In the genomic region with DNA sequence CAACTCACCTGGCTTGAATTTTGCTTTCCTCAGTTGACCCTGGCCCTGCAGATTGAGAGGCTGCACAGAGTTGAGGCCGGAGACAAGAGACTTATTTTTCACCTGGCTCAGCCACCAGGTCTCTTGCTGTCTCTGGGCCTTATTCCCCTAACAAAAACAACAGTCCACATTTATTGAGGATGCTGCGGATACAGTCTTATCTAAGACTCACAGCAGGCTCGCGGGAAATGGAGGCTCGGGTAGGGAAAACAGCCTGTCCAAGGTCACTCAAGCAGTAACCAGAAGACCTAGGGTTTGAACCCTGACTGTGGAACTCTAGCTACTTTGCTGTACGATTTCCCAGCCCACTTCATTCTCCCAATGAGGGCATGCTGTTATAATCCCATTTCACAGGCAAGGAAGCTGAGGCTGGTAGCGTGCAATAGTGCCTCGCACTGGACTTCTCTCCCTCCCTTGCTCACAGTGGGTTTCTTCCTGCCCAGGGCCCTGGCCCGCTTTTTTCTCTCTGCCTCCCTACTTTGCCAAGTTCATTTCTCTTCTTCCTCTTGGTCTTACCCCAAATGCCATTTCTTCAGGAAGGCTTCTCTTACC, we compare ENCODE assay signal across 1 cellular context.
A peak's percentile ranks its signal among the peaks of the same experiment; 100 is the strongest.
TF ChIP-seq lines count a peak whose summit lies in the region.

No MANE protein-coding gene starts in this region.

TF ChIP-seq in K562, 482 proteins besides CTCF, POLR2A, EP300 and RAD21 (continued from another document and continues in another):
- TF ChIP-seq, protein P1, sequence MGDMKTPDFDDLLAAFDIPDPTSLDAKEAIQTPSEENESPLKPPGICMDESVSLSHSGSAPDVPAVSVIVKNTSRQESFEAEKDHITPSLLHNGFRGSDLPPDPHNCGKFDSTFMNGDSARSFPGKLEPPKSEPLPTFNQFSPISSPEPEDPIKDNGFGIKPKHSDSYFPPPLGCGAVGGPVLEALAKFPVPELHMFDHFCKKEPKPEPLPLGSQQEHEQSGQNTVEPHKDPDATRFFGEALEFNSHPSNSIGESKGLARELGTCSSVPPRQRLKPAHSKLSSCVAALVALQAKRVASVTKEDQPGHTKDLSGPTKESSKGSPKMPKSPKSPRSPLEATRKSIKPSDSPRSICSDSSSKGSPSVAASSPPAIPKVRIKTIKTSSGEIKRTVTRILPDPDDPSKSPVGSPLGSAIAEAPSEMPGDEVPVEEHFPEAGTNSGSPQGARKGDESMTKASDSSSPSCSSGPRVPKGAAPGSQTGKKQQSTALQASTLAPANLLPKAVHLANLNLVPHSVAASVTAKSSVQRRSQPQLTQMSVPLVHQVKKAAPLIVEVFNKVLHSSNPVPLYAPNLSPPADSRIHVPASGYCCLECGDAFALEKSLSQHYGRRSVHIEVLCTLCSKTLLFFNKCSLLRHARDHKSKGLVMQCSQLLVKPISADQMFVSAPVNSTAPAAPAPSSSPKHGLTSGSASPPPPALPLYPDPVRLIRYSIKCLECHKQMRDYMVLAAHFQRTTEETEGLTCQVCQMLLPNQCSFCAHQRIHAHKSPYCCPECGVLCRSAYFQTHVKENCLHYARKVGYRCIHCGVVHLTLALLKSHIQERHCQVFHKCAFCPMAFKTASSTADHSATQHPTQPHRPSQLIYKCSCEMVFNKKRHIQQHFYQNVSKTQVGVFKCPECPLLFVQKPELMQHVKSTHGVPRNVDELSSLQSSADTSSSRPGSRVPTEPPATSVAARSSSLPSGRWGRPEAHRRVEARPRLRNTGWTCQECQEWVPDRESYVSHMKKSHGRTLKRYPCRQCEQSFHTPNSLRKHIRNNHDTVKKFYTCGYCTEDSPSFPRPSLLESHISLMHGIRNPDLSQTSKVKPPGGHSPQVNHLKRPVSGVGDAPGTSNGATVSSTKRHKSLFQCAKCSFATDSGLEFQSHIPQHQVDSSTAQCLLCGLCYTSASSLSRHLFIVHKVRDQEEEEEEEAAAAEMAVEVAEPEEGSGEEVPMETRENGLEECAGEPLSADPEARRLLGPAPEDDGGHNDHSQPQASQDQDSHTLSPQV (IDR thresholded peaks at IDR 0.05): 0 out of 2 replicates have a peak, but pooled peaks have one; percentile 18
- no peak for TF ChIP-seq JUN (IDR thresholded peaks at IDR 0.05; ENCODE audit: borderline replicate concordance, low read depth, low read length)
- no peak for TF ChIP-seq JUN (CRISPR knock-in tag; IDR thresholded peaks at IDR 0.05; ENCODE audit: borderline replicate concordance)
- no peak for TF ChIP-seq SPI1 (IDR thresholded peaks at IDR 0.05; ENCODE audit: borderline replicate concordance, low read depth, low read length)
- TF ChIP-seq SETDB1 (IDR thresholded peaks at IDR 0.05; ENCODE audit: low read length): no peak
- TF ChIP-seq, protein P2, sequence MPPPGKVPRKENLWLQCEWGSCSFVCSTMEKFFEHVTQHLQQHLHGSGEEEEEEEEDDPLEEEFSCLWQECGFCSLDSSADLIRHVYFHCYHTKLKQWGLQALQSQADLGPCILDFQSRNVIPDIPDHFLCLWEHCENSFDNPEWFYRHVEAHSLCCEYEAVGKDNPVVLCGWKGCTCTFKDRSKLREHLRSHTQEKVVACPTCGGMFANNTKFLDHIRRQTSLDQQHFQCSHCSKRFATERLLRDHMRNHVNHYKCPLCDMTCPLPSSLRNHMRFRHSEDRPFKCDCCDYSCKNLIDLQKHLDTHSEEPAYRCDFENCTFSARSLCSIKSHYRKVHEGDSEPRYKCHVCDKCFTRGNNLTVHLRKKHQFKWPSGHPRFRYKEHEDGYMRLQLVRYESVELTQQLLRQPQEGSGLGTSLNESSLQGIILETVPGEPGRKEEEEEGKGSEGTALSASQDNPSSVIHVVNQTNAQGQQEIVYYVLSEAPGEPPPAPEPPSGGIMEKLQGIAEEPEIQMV (tag; conservative IDR thresholded peaks at IDR 0.05; ENCODE audit: low read depth): no peak
- no peak for TF ChIP-seq HMBOX1 (IDR thresholded peaks at IDR 0.05)
- TF ChIP-seq KLF13 (tag; IDR thresholded peaks at IDR 0.05; ENCODE audit: borderline replicate concordance, low read depth): no peak
- TF ChIP-seq RFX5 (IDR thresholded peaks at IDR 0.05; ENCODE audit: low read depth, low read length): no peak
- no peak for TF ChIP-seq ID3 (CRISPR knock-in tag; IDR thresholded peaks at IDR 0.05)
- TF ChIP-seq ID3 (tag; IDR thresholded peaks at IDR 0.05): no peak
- no peak for TF ChIP-seq ZNF766 (CRISPR knock-in tag; conservative IDR thresholded peaks at IDR 0.05)
- no peak for TF ChIP-seq CHD7 (IDR thresholded peaks at IDR 0.05; ENCODE audit: low read depth, low read length)
- no peak for TF ChIP-seq ELF1 (tag; IDR thresholded peaks at IDR 0.05)
- TF ChIP-seq YY1 (IDR thresholded peaks at IDR 0.05; ENCODE audit: borderline replicate concordance in 1 of 3, control insufficient read depth in 1 of 3, extremely low read depth in 1 of 3, insufficient read depth in 3 of 3, insufficient read length in 1 of 3, insufficient replicate concordance in 2 of 3, low read depth in 1 of 3, low read length in 2 of 3): peak in 1 of 3 experiments; percentile 55
- no peak for TF ChIP-seq NRF1 (conservative IDR thresholded peaks at IDR 0.05 in 1 of 2, IDR thresholded peaks at IDR 0.05 in 1 of 2)
- TF ChIP-seq EZH2 (IDR thresholded peaks at IDR 0.05; ENCODE audit: borderline replicate concordance, low read depth, low read length): no peak
- no peak for TF ChIP-seq NFIC (IDR thresholded peaks at IDR 0.05)
- peak; percentile 25; the same call in 1 of the 2 replicates for TF ChIP-seq NCOR1 (IDR thresholded peaks at IDR 0.05)
- no peak for TF ChIP-seq HNRNPL (IDR thresholded peaks at IDR 0.05; ENCODE audit: low read depth, low read length)
- no peak for TF ChIP-seq ZNF41 (CRISPR knock-in tag; conservative IDR thresholded peaks at IDR 0.05)
- no peak for TF ChIP-seq SMAD1 (IDR thresholded peaks at IDR 0.05; ENCODE audit: low read depth, low read length, partially characterized antibody)
- no peak for TF ChIP-seq CTBP1 (IDR thresholded peaks at IDR 0.05; ENCODE audit: borderline replicate concordance)
- TF ChIP-seq HMG20A (CRISPR knock-in tag; conservative IDR thresholded peaks at IDR 0.05): no peak
- TF ChIP-seq CHD4 (IDR thresholded peaks at IDR 0.05; ENCODE audit: insufficient read depth, insufficient replicate concordance, low read depth, low read length, poor library complexity, severe bottlenecking): no peak
- TF ChIP-seq FOXK1 (CRISPR knock-in tag; IDR thresholded peaks at IDR 0.05; ENCODE audit: borderline replicate concordance): no peak
- TF ChIP-seq WHSC1 (IDR thresholded peaks at IDR 0.05; ENCODE audit: low read length): no peak
- TF ChIP-seq ZNF589 (CRISPR knock-in tag; IDR thresholded peaks at IDR 0.05; ENCODE audit: low read depth): no peak
- no peak for TF ChIP-seq SIX5 (IDR thresholded peaks at IDR 0.05; ENCODE audit: borderline replicate concordance in 1 of 2, insufficient read depth in 1 of 2, low read depth in 1 of 2, low read length in 2 of 2)
- no peak for TF ChIP-seq ZNF75A (CRISPR knock-in tag; IDR thresholded peaks at IDR 0.05)
- TF ChIP-seq EGR1 (conservative IDR thresholded peaks at IDR 0.05): no peak
- peak; percentile 72 for TF ChIP-seq CBFA2T3 (IDR thresholded peaks at IDR 0.05)
- TF ChIP-seq KLF16 (IDR thresholded peaks at IDR 0.05): no peak
- TF ChIP-seq PHB2 (IDR thresholded peaks at IDR 0.05; ENCODE audit: low read depth): no peak
- TF ChIP-seq HDAC3 (IDR thresholded peaks at IDR 0.05; ENCODE audit: borderline replicate concordance, partially characterized antibody): no peak
- no peak for TF ChIP-seq ZNF140 (CRISPR knock-in tag; IDR thresholded peaks at IDR 0.05)
- TF ChIP-seq ZFP36 (IDR thresholded peaks at IDR 0.05; ENCODE audit: low read depth, low read length, partially characterized antibody): peak; percentile 25
- TF ChIP-seq, protein P3, sequence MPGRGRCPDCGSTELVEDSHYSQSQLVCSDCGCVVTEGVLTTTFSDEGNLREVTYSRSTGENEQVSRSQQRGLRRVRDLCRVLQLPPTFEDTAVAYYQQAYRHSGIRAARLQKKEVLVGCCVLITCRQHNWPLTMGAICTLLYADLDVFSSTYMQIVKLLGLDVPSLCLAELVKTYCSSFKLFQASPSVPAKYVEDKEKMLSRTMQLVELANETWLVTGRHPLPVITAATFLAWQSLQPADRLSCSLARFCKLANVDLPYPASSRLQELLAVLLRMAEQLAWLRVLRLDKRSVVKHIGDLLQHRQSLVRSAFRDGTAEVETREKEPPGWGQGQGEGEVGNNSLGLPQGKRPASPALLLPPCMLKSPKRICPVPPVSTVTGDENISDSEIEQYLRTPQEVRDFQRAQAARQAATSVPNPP (IDR thresholded peaks at IDR 0.05; ENCODE audit: borderline replicate concordance, insufficient read depth, insufficient read length): no peak
- TF ChIP-seq PHF20 (IDR thresholded peaks at IDR 0.05; ENCODE audit: partially characterized antibody): peak; percentile 29
- no peak for TF ChIP-seq KDM4B (IDR thresholded peaks at IDR 0.05; ENCODE audit: borderline replicate concordance in 2 of 2, low read depth in 1 of 2)
